In genomic region chr1:109060707-109061106, GRCh38 we compare ENCODE assay signal across 1 cellular context.
TF ChIP-seq lines count a peak whose summit lies in the region.

No MANE protein-coding gene starts in this region.

TF ChIP-seq in WTC11, 78 proteins besides CTCF, POLR2A, EP300 and RAD21 (continued from another document):
- TF ChIP-seq ZBTB43 (CRISPR knock-in tag; IDR thresholded peaks at IDR 0.05) (no peak), JAZF1 (CRISPR knock-in tag; IDR thresholded peaks at IDR 0.05) (no peak), NFE2L1 (CRISPR knock-in tag; IDR thresholded peaks at IDR 0.05) (no peak), CBFB (CRISPR knock-in tag; IDR thresholded peaks at IDR 0.05; ENCODE audit: low read depth) (no peak)
TF ChIP-seq in WTC11: peak in this region for 0.
